Comparison of ENCODE assay signal across 1 cellular context in the genomic region with DNA sequence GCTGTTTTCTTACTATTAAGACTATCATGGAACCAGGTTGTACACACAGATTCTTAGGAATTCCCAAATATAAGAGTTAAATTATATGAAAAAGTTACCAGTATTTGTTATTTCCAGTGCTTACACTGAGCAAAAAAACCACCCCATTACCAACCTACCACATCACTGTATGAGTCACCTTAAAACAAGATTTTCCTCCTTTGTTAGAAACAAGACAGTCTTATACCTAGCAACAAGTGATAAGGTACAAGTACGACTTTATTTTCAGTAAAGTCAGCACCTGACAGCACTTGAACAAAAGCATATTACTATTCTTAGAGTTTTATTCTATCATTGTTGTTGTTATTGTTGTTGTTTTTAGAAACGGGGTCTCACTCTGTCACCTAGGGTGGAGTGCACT.
TF ChIP-seq lines count a peak whose summit lies in the region.

No MANE protein-coding gene starts in this region.

TF ChIP-seq in endothelial cell of umbilical vein, 7 proteins besides CTCF, POLR2A, EP300 and RAD21:
- peak; percentile 26 for TF ChIP-seq FOS (IDR thresholded peaks at IDR 0.05; ENCODE audit: borderline replicate concordance, insufficient read depth, low read length)
- TF ChIP-seq GATA2 (IDR thresholded peaks at IDR 0.05; ENCODE audit: insufficient read depth, insufficient read length, low read depth, low read length): no peak
- peak; percentile 15 for TF ChIP-seq JUN (IDR thresholded peaks at IDR 0.05; ENCODE audit: borderline replicate concordance, insufficient read depth, insufficient read length, low read depth)
TF ChIP-seq in endothelial cell of umbilical vein: peak in this region for 2.
